2 cellular contexts compared by ENCODE assay signal in genomic region chr2:219560037-219560892, GRCh38.
TF ChIP-seq lines count a peak whose summit lies in the region.

No MANE protein-coding gene starts in this region.

TF ChIP-seq in Ishikawa, 13 proteins besides CTCF, POLR2A, EP300 and RAD21:
- TF ChIP-seq YY1 (IDR thresholded peaks at IDR 0.05; ENCODE audit: low read depth), result no peak
- no peak for TF ChIP-seq MAX (IDR thresholded peaks at IDR 0.05)
- no peak for TF ChIP-seq TAF1 (IDR thresholded peaks at IDR 0.05; ENCODE audit: low read depth)
- no peak for TF ChIP-seq FOXM1 (IDR thresholded peaks at IDR 0.05; ENCODE audit: borderline replicate concordance, low read depth)
- TF ChIP-seq REST (IDR thresholded peaks at IDR 0.05; ENCODE audit: low read depth), result no peak
- TF ChIP-seq TCF12 (IDR thresholded peaks at IDR 0.05; ENCODE audit: low read depth), result no peak
TF ChIP-seq in Ishikawa: peak in this region for 0.

TF ChIP-seq in H1, 55 proteins besides CTCF, POLR2A, EP300 and RAD21:
- TF ChIP-seq ATF2 (IDR thresholded peaks at IDR 0.05; ENCODE audit: low read length), result no peak
- TF ChIP-seq CHD7 (IDR thresholded peaks at IDR 0.05; ENCODE audit: insufficient replicate concordance, low read length), result peak; percentile 80
- TF ChIP-seq E2F6 (IDR thresholded peaks at IDR 0.05), result no peak
- TF ChIP-seq TEAD4 (IDR thresholded peaks at IDR 0.05; ENCODE audit: low read depth, low read length), result peak; percentile 55; the same call in 1 of the 2 replicates
- no peak for TF ChIP-seq CEBPB (IDR thresholded peaks at IDR 0.05; ENCODE audit: low read depth, low read length)
- no peak for TF ChIP-seq CHD2 (IDR thresholded peaks at IDR 0.05; ENCODE audit: low read length)
